In the genomic region with DNA sequence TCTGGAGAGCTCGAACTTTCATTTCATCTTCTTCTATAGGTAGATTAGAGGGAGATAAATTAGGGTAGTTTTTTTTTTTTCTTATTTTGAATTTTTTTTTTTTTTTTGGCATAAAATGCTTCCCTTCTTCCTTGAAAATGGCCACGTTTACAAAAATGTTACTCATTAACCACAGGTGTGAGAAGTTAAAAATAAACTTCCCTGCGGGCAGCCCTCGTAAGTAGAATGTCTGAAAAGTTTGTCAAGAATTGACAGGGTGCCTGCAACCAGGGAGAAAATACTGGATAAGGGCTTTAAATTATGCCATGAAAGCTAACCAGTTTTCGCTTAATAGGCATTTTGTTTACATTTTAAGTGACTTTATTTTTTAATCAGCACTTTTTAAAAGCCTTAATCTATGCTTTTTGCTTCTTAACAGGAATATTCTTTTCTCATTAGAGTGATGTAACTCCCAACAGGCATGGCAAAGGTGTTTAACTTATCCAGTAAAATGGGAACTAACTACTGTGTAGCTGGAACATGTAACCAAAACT, we compare ENCODE assay signal across 1 cellular context.
TF ChIP-seq lines count a peak whose summit lies in the region.

No MANE protein-coding gene starts in this region.

TF ChIP-seq in HCT116, 20 proteins besides CTCF, POLR2A, EP300 and RAD21 (continued from another document):
- TF ChIP-seq, protein P1, sequence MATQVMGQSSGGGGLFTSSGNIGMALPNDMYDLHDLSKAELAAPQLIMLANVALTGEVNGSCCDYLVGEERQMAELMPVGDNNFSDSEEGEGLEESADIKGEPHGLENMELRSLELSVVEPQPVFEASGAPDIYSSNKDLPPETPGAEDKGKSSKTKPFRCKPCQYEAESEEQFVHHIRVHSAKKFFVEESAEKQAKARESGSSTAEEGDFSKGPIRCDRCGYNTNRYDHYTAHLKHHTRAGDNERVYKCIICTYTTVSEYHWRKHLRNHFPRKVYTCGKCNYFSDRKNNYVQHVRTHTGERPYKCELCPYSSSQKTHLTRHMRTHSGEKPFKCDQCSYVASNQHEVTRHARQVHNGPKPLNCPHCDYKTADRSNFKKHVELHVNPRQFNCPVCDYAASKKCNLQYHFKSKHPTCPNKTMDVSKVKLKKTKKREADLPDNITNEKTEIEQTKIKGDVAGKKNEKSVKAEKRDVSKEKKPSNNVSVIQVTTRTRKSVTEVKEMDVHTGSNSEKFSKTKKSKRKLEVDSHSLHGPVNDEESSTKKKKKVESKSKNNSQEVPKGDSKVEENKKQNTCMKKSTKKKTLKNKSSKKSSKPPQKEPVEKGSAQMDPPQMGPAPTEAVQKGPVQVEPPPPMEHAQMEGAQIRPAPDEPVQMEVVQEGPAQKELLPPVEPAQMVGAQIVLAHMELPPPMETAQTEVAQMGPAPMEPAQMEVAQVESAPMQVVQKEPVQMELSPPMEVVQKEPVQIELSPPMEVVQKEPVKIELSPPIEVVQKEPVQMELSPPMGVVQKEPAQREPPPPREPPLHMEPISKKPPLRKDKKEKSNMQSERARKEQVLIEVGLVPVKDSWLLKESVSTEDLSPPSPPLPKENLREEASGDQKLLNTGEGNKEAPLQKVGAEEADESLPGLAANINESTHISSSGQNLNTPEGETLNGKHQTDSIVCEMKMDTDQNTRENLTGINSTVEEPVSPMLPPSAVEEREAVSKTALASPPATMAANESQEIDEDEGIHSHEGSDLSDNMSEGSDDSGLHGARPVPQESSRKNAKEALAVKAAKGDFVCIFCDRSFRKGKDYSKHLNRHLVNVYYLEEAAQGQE (IDR thresholded peaks at IDR 0.05; ENCODE audit: low read depth): no peak
- no peak for TF ChIP-seq YY1 (IDR thresholded peaks at IDR 0.05; ENCODE audit: extremely low read depth, insufficient replicate concordance, low read depth, low read length)
- TF ChIP-seq ZFX (IDR thresholded peaks at IDR 0.05): no peak
- no peak for TF ChIP-seq ZNF274 (IDR thresholded peaks at IDR 0.05; ENCODE audit: low read depth, low read length)
TF ChIP-seq in HCT116: peak in this region for 0.
